23 cellular contexts compared by ENCODE assay signal in the genomic region with DNA sequence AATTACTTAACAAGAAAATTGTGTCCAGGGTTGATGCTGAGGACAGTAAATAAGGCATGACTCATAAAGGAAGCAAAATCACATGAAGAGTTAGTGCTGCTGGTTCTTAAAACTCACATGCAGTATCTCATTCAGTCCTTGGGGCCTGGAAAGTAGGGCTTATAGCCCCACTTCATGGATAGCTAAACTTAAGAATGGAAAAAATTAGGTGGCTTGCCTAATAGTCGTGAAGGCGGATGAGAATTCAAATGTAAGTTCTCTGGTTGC.
DNase-seq lines count a peak whose midpoint lies in the region; ATAC-seq and TF ChIP-seq lines count a peak whose summit lies in the region.
"Had no signal": no experiment of that assay in that cellular context is flagged by ENCODE, and none has a peak within 500 bp of the region (broad histone marks: within the 10 kb centered on the region; RNA-seq: fewer than 3 reads in every experiment).

No MANE protein-coding gene starts in this region.

- no peak overlapping the region for H2AFZ ChIP-seq in GM23248

- TF ChIP-seq CTCF in epithelial cell of esophagus (IDR thresholded peaks at IDR 0.05; ENCODE audit: insufficient read depth, low read depth, low read length, missing control alignments) (no peak), nephron (IDR thresholded peaks at IDR 0.05; ENCODE audit: unreplicated experiment in 3 of 3) (no peak)

- no peak overlapping the region for H3K9ac ChIP-seq in GM23248

- H3K27me3 Mint-ChIP-seq in nephron (ENCODE audit: low read depth) = no peaks in the 10 kb centered on the region
- H3K27me3 Mint-ChIP-seq: activated CD4-positive, alpha-beta memory T cell treated with anti-CD3 and anti-CD28 coated beads, Interleukin-2, amount 10 ng/mL, durations not matched to agents 7 days and 5 days; stimulated activated memory B cell treated with anti-CD40 and anti-IgM and Interleukin-4, amounts not matched to agents 10 μg/mL and 1 μg/mL and 100 μg/mL, for 72 hours had no signal

- H3K9me3 ChIP-seq in GM23248 (ENCODE audit: low read depth) = no peaks in the 10 kb centered on the region
- H3K9me3 ChIP-seq: right lobe of liver, suprapubic skin, upper lobe of right lung had no signal

- no peak overlapping the region for H3K4me3 ChIP-seq in GM23248
- no peak overlapping the region for H3K4me3 ChIP-seq in epithelial cell of esophagus (ENCODE audit: low read length)
- H3K4me3 ChIP-seq: right lobe of liver, suprapubic skin, upper lobe of right lung had no signal

- H3K27me3 ChIP-seq in GM23248 (replicated peaks; ENCODE audit: insufficient read depth) = no peaks in the 10 kb centered on the region; the same call in none of the 2 replicates
- H3K27me3 ChIP-seq: right lobe of liver, suprapubic skin, upper lobe of right lung had no signal

- no peak overlapping the region for H3K4me2 ChIP-seq in GM23248 (ENCODE audit: unreplicated experiment)

- no peaks in the 10 kb centered on the region for H3K36me3 ChIP-seq in GM23248 (ENCODE audit: low read depth)
- H3K36me3 ChIP-seq: right lobe of liver, suprapubic skin, upper lobe of right lung had no signal

- no peaks in the 10 kb centered on the region for H3K36me3 Mint-ChIP-seq in nephron (ENCODE audit: low read depth)
- H3K36me3 Mint-ChIP-seq: stimulated activated memory B cell treated with anti-CD40 and anti-IgM and Interleukin-4, amounts not matched to agents 10 μg/mL and 1 μg/mL and 100 μg/mL, for 72 hours had no signal

- H3K4me3 Mint-ChIP-seq in nephron = no peak overlapping the region
- H3K4me3 Mint-ChIP-seq: activated CD4-positive, alpha-beta memory T cell treated with anti-CD3 and anti-CD28 coated beads, Interleukin-2, amount 10 ng/mL, durations not matched to agents 7 days and 5 days; activated T-helper 17 cell treated with anti-CD3 and anti-CD28 coated beads, Interleukin-2, amount 50 U/mL, for 72 hours; central memory CD8-positive, alpha-beta T cell; stimulated activated memory B cell treated with anti-CD40 and anti-IgM and Interleukin-4, amounts not matched to agents 10 μg/mL and 1 μg/mL and 100 μg/mL, for 72 hours; T-helper 17 cell had no signal

- 29 to 31% methylated on average over 2 of the region's 2 CpGs for WGBS in GM23248 (ENCODE audit: low coverage in 1 of 2, low lambda C conversion rate in 2 of 2, missing lambda C conversion rate in 2 of 2), 2 experiments

- H3K9me3 Mint-ChIP-seq in nephron = no peaks in the 10 kb centered on the region
- H3K9me3 Mint-ChIP-seq: activated CD4-positive, alpha-beta memory T cell treated with anti-CD3 and anti-CD28 coated beads, Interleukin-2, amount 10 ng/mL, durations not matched to agents 7 days and 5 days; activated T-helper 17 cell treated with anti-CD3 and anti-CD28 coated beads, Interleukin-2, amount 50 U/mL, for 72 hours; central memory CD8-positive, alpha-beta T cell; stimulated activated memory B cell treated with anti-CD40 and anti-IgM and Interleukin-4, amounts not matched to agents 10 μg/mL and 1 μg/mL and 100 μg/mL, for 72 hours had no signal

- no peak for ATAC-seq in GM18861 (IDR thresholded peaks at IDR 0.05; ENCODE audit: unreplicated experiment)
- ATAC-seq: activated T-helper 17 cell treated with anti-CD3 and anti-CD28 coated beads, Interleukin-2, amount 50 U/mL, for 72 hours; HepG2; right lobe of liver; stimulated activated memory B cell treated with anti-CD40 and anti-IgM and Interleukin-4, amounts not matched to agents 10 μg/mL and 1 μg/mL and 100 μg/mL, for 72 hours; T-helper 17 cell; upper lobe of right lung had no signal

- no peaks in the 10 kb centered on the region for H3K9me2 ChIP-seq in GM23248 (ENCODE audit: insufficient read depth)

- H4K20me1 ChIP-seq in GM23248 (ENCODE audit: insufficient read depth) = no peaks in the 10 kb centered on the region

- H3K27ac ChIP-seq in GM23248 = no peak overlapping the region
- H3K27ac ChIP-seq: right lobe of liver, suprapubic skin, upper lobe of right lung had no signal

- DNase-seq in GM23248 (peak; percentile 5), LHCN-M2 (ENCODE audit: low read depth) (peak; percentile 34), epithelial cell of esophagus (ENCODE audit: low read depth) (peak; percentile 3), cerebellum (ENCODE audit: low spot score) (no peak), NCI-H69 (lab: John Stamatoyannopoulos, UW) (no peak)
- DNase-seq: activated CD4-positive, alpha-beta memory T cell treated with anti-CD3 and anti-CD28 coated beads, Interleukin-2, amount 10 ng/mL, durations not matched to agents 7 days and 5 days; activated CD4-positive, alpha-beta T cell treated with anti-CD3 and anti-CD28 coated beads for 1 hour; activated naive CD4-positive, alpha-beta T cell treated with anti-CD3 and anti-CD28 coated beads, Interleukin-2, amount 50 U/mL, for 16 hours; aorta; NCI-H1048; NCI-H1930; NCI-H524 treated with DMSO at 0.1 percent for 48 hours; right lobe of liver; stimulated activated CD4-positive, alpha-beta T cell treated with anti-CD3 and anti-CD28 coated beads, Interleukin-4, amount 100 ng/mL, for 4 hours; T-helper 17 cell; upper lobe of right lung had no signal

- in situ Hi-C loops in GM23248 (cut with MboI) = no loop called here

- no peaks in the 10 kb centered on the region for H3K4me1 ChIP-seq in GM23248 (ENCODE audit: insufficient read depth)
- H3K4me1 ChIP-seq: right lobe of liver, suprapubic skin, upper lobe of right lung had no signal

- peak overlapping the region in 2 of 3 experiments; percentile 3 to 5 for H3K27ac Mint-ChIP-seq in nephron
- H3K27ac Mint-ChIP-seq: activated CD4-positive, alpha-beta memory T cell treated with anti-CD3 and anti-CD28 coated beads, Interleukin-2, amount 10 ng/mL, durations not matched to agents 7 days and 5 days; activated T-helper 17 cell treated with anti-CD3 and anti-CD28 coated beads, Interleukin-2, amount 50 U/mL, for 72 hours; stimulated activated memory B cell treated with anti-CD40 and anti-IgM and Interleukin-4, amounts not matched to agents 10 μg/mL and 1 μg/mL and 100 μg/mL, for 72 hours; T-helper 17 cell had no signal

- peaks cover 65% of the 10 kb centered on the region for H3K4me1 Mint-ChIP-seq in nephron
- H3K4me1 Mint-ChIP-seq: activated CD4-positive, alpha-beta memory T cell treated with anti-CD3 and anti-CD28 coated beads, Interleukin-2, amount 10 ng/mL, durations not matched to agents 7 days and 5 days; activated T-helper 17 cell treated with anti-CD3 and anti-CD28 coated beads, Interleukin-2, amount 50 U/mL, for 72 hours; central memory CD8-positive, alpha-beta T cell; stimulated activated memory B cell treated with anti-CD40 and anti-IgM and Interleukin-4, amounts not matched to agents 10 μg/mL and 1 μg/mL and 100 μg/mL, for 72 hours; T-helper 17 cell had no signal

- no peaks in the 10 kb centered on the region for H3F3A ChIP-seq in GM23248 (ENCODE audit: insufficient read depth)

- H3K79me2 ChIP-seq in GM23248 (ENCODE audit: insufficient read depth) = no peaks in the 10 kb centered on the region

Comparison
In these comparisons a context has a peak if more than half of its experiments do, and no peak if none do; other contexts are left out.
1. DNase-seq: peak in GM23248 (single experiment), LHCN-M2 (single experiment) and epithelial cell of esophagus (single experiment); none in cerebellum (single experiment) and NCI-H69 (single experiment).